ENCODE assay signal across 8 cellular contexts in genomic region chr14:74955229-74955999, GRCh38. TPM values are rescaled to one million over a fixed set of nuclear protein-coding genes. Genes with fewer than 3 reads are reported as not detected.
DNase-seq lines count a peak whose midpoint lies in the region; ATAC-seq and TF ChIP-seq lines count a peak whose summit lies in the region.

Gene PGF (minus strand): TSS chr14:74955597. CDS start chr14:74955242, 355 bp downstream.

- no peaks in the 10 kb centered on the region for H3K4me1 Mint-ChIP-seq in activated CD4-positive, alpha-beta memory T cell treated with anti-CD3 and anti-CD28 coated beads for 36 hours (ENCODE audit: low read depth)

- H3K36me3 Mint-ChIP-seq in activated CD4-positive, alpha-beta memory T cell treated with anti-CD3 and anti-CD28 coated beads for 36 hours: no peaks in the 10 kb centered on the region

- no peaks in the 10 kb centered on the region for H3F3A ChIP-seq in MM.1S (ENCODE audit: insufficient read depth, low read length)

- TF ChIP-seq POLR2A in erythroblast (IDR thresholded peaks at IDR 0.05; ENCODE audit: low read length): no peak

- H3K27ac ChIP-seq in MM.1S (ENCODE audit: low read length) (no peak within 1 kb of the TSS), upper lobe of right lung (no peak within 1 kb of the TSS)

- no peaks in the 10 kb centered on the region for H3K9me3 Mint-ChIP-seq in activated CD4-positive, alpha-beta memory T cell treated with anti-CD3 and anti-CD28 coated beads for 36 hours

- intact Hi-C loops in activated CD4-positive, alpha-beta memory T cell treated with anti-CD3 and anti-CD28 coated beads for 36 hours (cut with micrococcal nuclease): no loop called here
- intact Hi-C loops in mucosa of descending colon (cut with DNase I, micrococcal nuclease): loop anchor here in 1 of 2 donors (10.0 kb wide), 1 partner anchor 49 kb away; the partner anchor contains the start of gene EIF2B2
- intact Hi-C loops in upper lobe of right lung (cut with DNase I): no loop called here

- peak within 1 kb of the TSS; percentile 65; the same call in 1 of the 2 replicates for H3K4me2 ChIP-seq in MM.1S (ENCODE audit: low read depth, low read length)

- no peak within 1 kb of the TSS for H3K9ac ChIP-seq in MM.1S (ENCODE audit: low read length)

- CTCF ChIA-PET in activated CD4-positive, alpha-beta memory T cell treated with anti-CD3 and anti-CD28 coated beads for 36 hours (lab: Charles Lee): interaction anchor here (1.5 to 2.7 kb wide), 2 partner anchors 10 to 13 kb away, joined by 3 to 19 read pairs; no protein-coding TSS in a partner anchor

- H3K36me3 ChIP-seq in MM.1S (replicated peaks; ENCODE audit: insufficient read depth, low read length) (no peaks in the 10 kb centered on the region), mucosa of descending colon (ENCODE audit: low read depth) (no peaks in the 10 kb centered on the region), upper lobe of right lung (no peaks in the 10 kb centered on the region)

- H3K4me3 ChIP-seq in MM.1S (ENCODE audit: low read length) (0 out of 2 replicates have a peak within 1 kb of the TSS, but pooled peaks have one; percentile 37), mucosa of descending colon (no peak within 1 kb of the TSS), upper lobe of right lung (peak within 1 kb of the TSS; percentile 52)

- H3K27ac Mint-ChIP-seq in activated CD4-positive, alpha-beta memory T cell treated with anti-CD3 and anti-CD28 coated beads for 36 hours: no peak within 1 kb of the TSS

- no peaks in the 10 kb centered on the region for H3K79me2 ChIP-seq in MM.1S (ENCODE audit: low read length)

- H4K20me1 ChIP-seq in MM.1S (ENCODE audit: insufficient read depth, low read length): no peaks in the 10 kb centered on the region

- peak; percentile 10 for DNase-seq in DMS153 (lab: John Stamatoyannopoulos, UW)
- no peak for DNase-seq in DMS153 treated with DMSO at 0.1 percent for 48 hours (lab: John Stamatoyannopoulos, UW; ENCODE audit: unreplicated experiment)
- DNase-seq in MM.1S: no peak
- DNase-seq in activated CD4-positive, alpha-beta memory T cell treated with anti-CD3 and anti-CD28 coated beads for 36 hours: peak; percentile 44
- peak; percentile 44 to 64 for DNase-seq in erythroblast (lab: John Stamatoyannopoulos, UW)
- peak; percentile 75 to 83 (median 79) for DNase-seq in mucosa of descending colon
- peak; percentile 84 for DNase-seq in upper lobe of right lung
- DNase-seq in GM19240 (ENCODE audit: insufficient read length, low spot score): no peak

- TF ChIP-seq CTCF in MM.1S (IDR thresholded peaks at IDR 0.05; ENCODE audit: low read length) (no peak), mucosa of descending colon (IDR thresholded peaks at IDR 0.05) (no peak), upper lobe of right lung (IDR thresholded peaks at IDR 0.05) (no peak)

- H3K27me3 ChIP-seq in MM.1S (replicated peaks; ENCODE audit: insufficient read depth, low read length) (no peaks in the 10 kb centered on the region), upper lobe of right lung (no peaks in the 10 kb centered on the region)

- H3K4me1 ChIP-seq in MM.1S (ENCODE audit: low read length) (no peaks in the 10 kb centered on the region), mucosa of descending colon (ENCODE audit: low read depth) (peaks cover 20% of the 10 kb centered on the region), upper lobe of right lung (peaks cover 13% of the 10 kb centered on the region)

- peak; percentile 89 for ATAC-seq in mucosa of descending colon
- ATAC-seq in upper lobe of right lung: peak; percentile 89

- peaks cover 6% of the 10 kb centered on the region for H3K27me3 Mint-ChIP-seq in activated CD4-positive, alpha-beta memory T cell treated with anti-CD3 and anti-CD28 coated beads for 36 hours

- no peaks in the 10 kb centered on the region for H3K9me2 ChIP-seq in MM.1S (replicated peaks; ENCODE audit: insufficient read depth, low read length)

- peak within 1 kb of the TSS; percentile 26 for H3K4me3 Mint-ChIP-seq in activated CD4-positive, alpha-beta memory T cell treated with anti-CD3 and anti-CD28 coated beads for 36 hours

- no peak within 1 kb of the TSS for H2AFZ ChIP-seq in MM.1S (ENCODE audit: low read length)

- no peaks in the 10 kb centered on the region for H3K9me3 ChIP-seq in MM.1S (replicated peaks; ENCODE audit: insufficient read depth, low read length)
- H3K9me3 ChIP-seq in mucosa of descending colon: no peaks in the 10 kb centered on the region
- H3K9me3 ChIP-seq in upper lobe of right lung: no peaks in the 10 kb centered on the region

- POLR2A ChIA-PET in activated CD4-positive, alpha-beta memory T cell treated with anti-CD3 and anti-CD28 coated beads for 36 hours (lab: Charles Lee): interaction anchor here (1.5 kb wide), 1 partner anchor 14 kb away, joined by 3 read pairs; no protein-coding TSS in a partner anchor

RNA-seq across cellular contexts. Expression of gene PGF, which starts in this region (rescaled TPM):
- total RNA-seq in activated CD4-positive, alpha-beta memory T cell treated with anti-CD3 and anti-CD28 coated beads for 36 hours: under 1 TPM in 1 of 2 experiments, not detected in 1; 0.10 TPM
- total RNA-seq in mucosa of descending colon (1 to 10 TPM in 2 of 3 donors, under 1 TPM in 1; 0.96 to 3.1 (median 2.3) TPM), upper lobe of right lung (4.7 TPM)

Comparison
In these comparisons a context has a peak if more than half of its experiments do, and no peak if none do; other contexts are left out.
1. DNase-seq: peak in DMS153 (single experiment), erythroblast (2 of 2), mucosa of descending colon (3 of 3) and upper lobe of right lung (single experiment); none in DMS153 treated with DMSO at 0.1 percent for 48 hours (single experiment), MM.1S (single experiment) and GM19240 (single experiment).
2. Peak in DNase-seq in activated CD4-positive, alpha-beta memory T cell treated with anti-CD3 and anti-CD28 coated beads for 36 hours; RNA of the gene not detected or under 1 TPM.